8 cellular contexts compared by ENCODE assay signal in the genomic region with DNA sequence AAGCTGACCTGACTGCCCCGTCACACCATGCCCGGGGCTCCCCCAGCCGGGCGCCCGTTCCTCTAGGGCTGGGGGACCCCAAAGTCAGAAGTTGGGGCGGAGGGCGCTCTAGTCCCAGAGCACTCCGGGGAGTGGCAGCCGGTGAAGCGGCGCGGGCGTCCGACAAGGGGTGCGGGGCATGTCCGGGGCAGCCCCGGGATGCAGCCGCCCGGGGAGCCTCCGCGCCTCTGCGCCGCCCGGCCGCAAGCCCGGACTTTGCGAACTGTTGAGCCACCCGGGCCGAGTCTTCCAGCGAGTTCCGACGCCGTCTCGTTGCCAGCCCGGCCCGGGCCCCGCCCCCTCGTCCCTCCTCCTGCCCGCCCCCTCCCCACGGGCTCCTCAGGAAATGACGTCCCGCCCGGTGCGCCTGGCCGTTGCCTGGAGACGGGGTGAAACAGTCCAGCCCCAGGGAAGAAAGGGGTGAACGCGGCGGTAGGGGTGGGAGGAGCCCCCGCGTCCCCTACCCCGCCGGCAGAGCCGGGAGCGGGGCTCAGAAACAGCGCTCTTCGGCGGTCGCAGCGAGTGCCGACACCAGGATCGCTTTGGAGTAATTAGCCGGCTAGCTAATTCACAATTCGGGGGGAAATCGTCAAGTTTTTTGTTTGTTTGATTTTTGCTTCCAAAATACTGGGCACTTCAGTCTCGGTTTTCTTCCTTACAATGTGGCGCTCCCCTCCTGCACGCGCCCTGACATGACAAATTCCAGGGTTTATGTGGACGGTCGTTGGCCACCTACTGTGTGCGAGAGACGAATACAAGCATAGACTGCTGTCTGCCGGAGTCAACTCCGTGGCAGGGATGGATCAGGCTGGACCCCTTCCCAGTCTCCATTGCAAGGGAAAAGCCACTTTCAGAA.
DNase-seq lines count a peak whose midpoint lies in the region; ATAC-seq lines count a peak whose summit lies in the region.

A gene (minus strand): TSS at position 287 of the 895 bp plus-strand sequence. CDS start 672 bp downstream, outside the sequence.

- ATAC-seq in GM18868 (IDR thresholded peaks at IDR 0.05; ENCODE audit: unreplicated experiment) (peak; percentile 87), HG03280 (IDR thresholded peaks at IDR 0.05; ENCODE audit: unreplicated experiment) (peak; percentile 82)

- DNase-seq in 8988T (peak; percentile 96), NCI-H510A (lab: John Stamatoyannopoulos, UW) (peak; percentile 87), dedifferentiated amniotic fluid mesenchymal stem cell (ENCODE audit: extremely low spot score) (peak; percentile 88), left kidney (ENCODE audit: low read depth, low spot score) (peak; percentile 98)
- peak; percentile 91 for DNase-seq in activated CD4-positive, alpha-beta T cell treated with anti-CD3 and anti-CD28 coated beads, Interleukin-2, amount 50 U/mL, for 1 hour
- DNase-seq in stimulated activated CD4-positive, alpha-beta T cell treated with anti-CD3 and anti-CD28 coated beads, Interleukin-1b, Interleukin-23, amount 100 ng/mL, for 1 hour (ENCODE audit: low read depth in 2 of 2), result peak; percentile 78 to 82

Comparison
In these comparisons a context has a peak if more than half of its experiments do, and no peak if none do; other contexts are left out.
1. Peak in every context shown above with its lines: DNase-seq and ATAC-seq.